ENCODE assay signal across 1 cellular context in genomic region chr2:135742307-135742838, GRCh38.
TF ChIP-seq lines count a peak whose summit lies in the region.

No MANE protein-coding gene starts in this region.

TF ChIP-seq in HCT116, 20 proteins besides CTCF, POLR2A, EP300 and RAD21 (continued from another document):
- TF ChIP-seq, protein P1, sequence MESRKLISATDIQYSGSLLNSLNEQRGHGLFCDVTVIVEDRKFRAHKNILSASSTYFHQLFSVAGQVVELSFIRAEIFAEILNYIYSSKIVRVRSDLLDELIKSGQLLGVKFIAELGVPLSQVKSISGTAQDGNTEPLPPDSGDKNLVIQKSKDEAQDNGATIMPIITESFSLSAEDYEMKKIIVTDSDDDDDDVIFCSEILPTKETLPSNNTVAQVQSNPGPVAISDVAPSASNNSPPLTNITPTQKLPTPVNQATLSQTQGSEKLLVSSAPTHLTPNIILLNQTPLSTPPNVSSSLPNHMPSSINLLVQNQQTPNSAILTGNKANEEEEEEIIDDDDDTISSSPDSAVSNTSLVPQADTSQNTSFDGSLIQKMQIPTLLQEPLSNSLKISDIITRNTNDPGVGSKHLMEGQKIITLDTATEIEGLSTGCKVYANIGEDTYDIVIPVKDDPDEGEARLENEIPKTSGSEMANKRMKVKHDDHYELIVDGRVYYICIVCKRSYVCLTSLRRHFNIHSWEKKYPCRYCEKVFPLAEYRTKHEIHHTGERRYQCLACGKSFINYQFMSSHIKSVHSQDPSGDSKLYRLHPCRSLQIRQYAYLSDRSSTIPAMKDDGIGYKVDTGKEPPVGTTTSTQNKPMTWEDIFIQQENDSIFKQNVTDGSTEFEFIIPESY (IDR thresholded peaks at IDR 0.05; ENCODE audit: extremely low read depth, insufficient replicate concordance, low read length), result no peak
- TF ChIP-seq FOSL1 (IDR thresholded peaks at IDR 0.05; ENCODE audit: low read depth) (no peak), MAX (IDR thresholded peaks at IDR 0.05) (no peak), EZH2 (IDR thresholded peaks at IDR 0.05) (no peak)
TF ChIP-seq in HCT116: peak in this region for 2.
